Comparison of ENCODE assay signal across 15 cellular contexts in the genomic region with DNA sequence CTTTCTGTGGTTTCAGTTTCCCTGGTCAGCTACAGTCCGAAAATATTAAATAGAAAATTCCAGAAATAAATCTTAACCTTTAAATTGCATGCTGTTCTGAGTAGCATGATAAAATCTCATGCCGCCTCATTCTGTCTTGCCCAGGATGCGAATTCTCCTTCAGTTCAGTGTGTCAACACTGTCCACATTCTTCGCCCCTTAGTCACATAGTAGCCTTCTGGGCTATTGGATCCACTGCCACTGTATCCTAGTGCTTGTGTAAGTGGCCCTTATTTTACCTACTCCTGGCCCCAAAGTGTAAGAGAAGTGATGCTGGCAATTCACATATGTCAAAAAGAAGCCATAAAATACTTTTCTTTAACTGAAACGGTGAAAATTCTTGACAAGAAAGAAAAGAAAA.
DNase-seq lines count a peak whose midpoint lies in the region; TF ChIP-seq lines count a peak whose summit lies in the region.
"Had no signal": no experiment of that assay in that cellular context is flagged by ENCODE, and none has a peak within 500 bp of the region (broad histone marks: within the 10 kb centered on the region; RNA-seq: fewer than 3 reads in every experiment).

No MANE protein-coding gene starts in this region.

- no peak overlapping the region for H4K8ac ChIP-seq in trophoblast cell (ENCODE audit: low read depth, low read length)

- H3K4me1 ChIP-seq in trophoblast cell (ENCODE audit: control insufficient read depth in 1 of 2, insufficient read depth in 2 of 2, low read length in 2 of 2) (no peaks in the 10 kb centered on the region), osteoblast (ENCODE audit: insufficient read depth, low read length) (no peaks in the 10 kb centered on the region)

- H3K79me1 ChIP-seq in trophoblast cell (ENCODE audit: low read length) = no peaks in the 10 kb centered on the region

- no peak overlapping the region for H2BK120ac ChIP-seq in trophoblast cell (ENCODE audit: insufficient read depth, low read length, poor library complexity)

- H3K4me2 ChIP-seq in trophoblast cell (ENCODE audit: low read length) (no peak overlapping the region), osteoblast (ENCODE audit: insufficient read depth, low read length) (no peak overlapping the region)

- no peak overlapping the region for H2BK12ac ChIP-seq in trophoblast cell (ENCODE audit: low read length)

- no peak for TF ChIP-seq CTCF in osteoblast (IDR thresholded peaks at IDR 0.05; ENCODE audit: extremely low read depth, low read depth, low read length)

- no peaks in the 10 kb centered on the region for H3K9me3 ChIP-seq in trophoblast cell (ENCODE audit: insufficient read depth, low read depth, low read length)
- H3K9me3 ChIP-seq in osteoblast (ENCODE audit: low read depth, low read length) = no peaks in the 10 kb centered on the region

- H4K91ac ChIP-seq in trophoblast cell (ENCODE audit: low read depth, low read length) = no peak overlapping the region

- H2AFZ ChIP-seq in trophoblast cell (ENCODE audit: insufficient read depth, low read length, poor library complexity) (no peak overlapping the region), osteoblast (ENCODE audit: low read length) (no peak overlapping the region)

- H2AK5ac ChIP-seq in trophoblast cell (ENCODE audit: low read length) = no peak overlapping the region

- no peak overlapping the region for H2BK5ac ChIP-seq in trophoblast cell (ENCODE audit: low read depth, low read length, poor library complexity)

- H3K4me3 ChIP-seq in trophoblast cell (ENCODE audit: low read depth, low read length) (no peak overlapping the region), osteoblast (ENCODE audit: insufficient read depth, low read length) (no peak overlapping the region)

- no peak overlapping the region for H4K12ac ChIP-seq in trophoblast cell (ENCODE audit: low read depth, low read length)

- H4K20me1 ChIP-seq in osteoblast (ENCODE audit: insufficient read depth, low read length) = no peaks in the 10 kb centered on the region

- DNase-seq in DMS53 treated with DMSO at 0.1 percent for 48 hours (lab: John Stamatoyannopoulos, UW; ENCODE audit: unreplicated experiment) (peak; percentile 2), M059J (ENCODE audit: low read depth) (peak; percentile 9), T47D (ENCODE audit: low read depth in 1 of 2, low spot score in 1 of 2) (peak; percentile 16 to 91), trophoblast cell (peak; percentile 29 to 65), NAMALWA (ENCODE audit: low spot score) (no peak), osteoblast (ENCODE audit: insufficient read length, low spot score, missing footprints) (no peak), NCI-H2081 treated with DMSO at 0.1 percent for 48 hours (lab: John Stamatoyannopoulos, UW) (no peak)
- DNase-seq: CD4-positive, alpha-beta T cell; DND-41; MV-4-11; NCI-H146; NCI-H2227 treated with DMSO at 0.1 percent for 48 hours; NCI-H526; NK-92 treated with Interleukin-12 subunit alpha and Interleukin-12 subunit beta, amount 100 ng/mL, for 24 hours; Right ventricle myocardium superior had no signal

- no peak overlapping the region for H3K14ac ChIP-seq in trophoblast cell (ENCODE audit: low read length)

- WGBS in trophoblast cell (ENCODE audit: extremely low coverage, insufficient coverage, insufficient read length) = no CpG with 5 or more reads among the region's 5 CpGs

- H3K27me3 ChIP-seq in trophoblast cell (ENCODE audit: insufficient read depth, low read length) (no peaks in the 10 kb centered on the region), osteoblast (ENCODE audit: insufficient read depth, low read length) (no peaks in the 10 kb centered on the region)

- H3K23ac ChIP-seq in trophoblast cell (ENCODE audit: low read length) = no peak overlapping the region

- H3K27ac ChIP-seq in trophoblast cell (ENCODE audit: low read depth, low read length) (no peak overlapping the region), osteoblast (ENCODE audit: low read depth, low read length) (no peak overlapping the region)

- H3K4ac ChIP-seq in trophoblast cell (ENCODE audit: low read depth, low read length) = no peak overlapping the region

- no peak overlapping the region for H3K18ac ChIP-seq in trophoblast cell (ENCODE audit: low read length)

- in situ Hi-C loops in T47D (cut with HindIII; ENCODE audit: low pct_unique_long_range_greater_than_20kb, low sequenced_read_pairs) = no loop called here

- H3K79me2 ChIP-seq in trophoblast cell (ENCODE audit: control insufficient read depth, insufficient read depth, low read length, poor library complexity) (no peaks in the 10 kb centered on the region), osteoblast (ENCODE audit: insufficient read depth, low read length) (no peaks in the 10 kb centered on the region)

- H3K36me3 ChIP-seq in trophoblast cell (ENCODE audit: control insufficient read depth in 1 of 2, insufficient read depth in 2 of 2, low read length in 2 of 2) (no peaks in the 10 kb centered on the region), osteoblast (ENCODE audit: insufficient read depth, low read length) (no peaks in the 10 kb centered on the region)

- no peak overlapping the region for H3K9ac ChIP-seq in trophoblast cell (ENCODE audit: low read length)

Comparison
In these comparisons a context has a peak if more than half of its experiments do, and no peak if none do; other contexts are left out.
1. DNase-seq: peak in DMS53 treated with DMSO at 0.1 percent for 48 hours (single experiment), M059J (single experiment), T47D (2 of 2) and trophoblast cell (2 of 2); none in NAMALWA (single experiment), osteoblast (single experiment) and NCI-H2081 treated with DMSO at 0.1 percent for 48 hours (single experiment).